ENCODE assay signal across 8 cellular contexts in genomic region chr19:46661020-46661731, GRCh38.
DNase-seq lines count a peak whose midpoint lies in the region; ATAC-seq lines count a peak whose summit lies in the region.

Gene DACT3 (minus strand): TSS chr19:46661182. CDS start chr19:46661064, 118 bp downstream.

- H3K9me3 Mint-ChIP-seq in dendritic cell treated with granulocyte-macrophage colony-stimulating factor and Interleukin-4, amounts not matched to agents 40 ng/mL and 50 ng/mL, for 4 days = no peaks in the 10 kb centered on the region

- H3K27ac ChIP-seq in BLaER1 = peak within 1 kb of the TSS; percentile 55; the same call in 1 of the 2 replicates

- no peaks in the 10 kb centered on the region for H3K9me3 ChIP-seq in BLaER1

- peak within 1 kb of the TSS; percentile 57 for H3K27ac Mint-ChIP-seq in dendritic cell treated with granulocyte-macrophage colony-stimulating factor and Interleukin-4, amounts not matched to agents 40 ng/mL and 50 ng/mL, for 4 days

- H4K20me1 ChIP-seq in BLaER1 = no peaks in the 10 kb centered on the region

- H3K36me3 Mint-ChIP-seq in dendritic cell treated with granulocyte-macrophage colony-stimulating factor and Interleukin-4, amounts not matched to agents 40 ng/mL and 50 ng/mL, for 4 days (ENCODE audit: low read depth) = no peaks in the 10 kb centered on the region

- intact Hi-C loops in dendritic cell treated with granulocyte-macrophage colony-stimulating factor and Interleukin-4, amounts not matched to agents 40 ng/mL and 50 ng/mL, for 4 days (cut with micrococcal nuclease) = loop anchor here (1.0 to 5.0 kb wide), 2 partner anchors 27 to 134 kb away; no protein-coding TSS in a partner anchor

- H3K36me3 ChIP-seq in BLaER1 = no peaks in the 10 kb centered on the region

- peaks cover 34% of the 10 kb centered on the region for H3K4me1 Mint-ChIP-seq in dendritic cell treated with granulocyte-macrophage colony-stimulating factor and Interleukin-4, amounts not matched to agents 40 ng/mL and 50 ng/mL, for 4 days (ENCODE audit: low read depth)

- peak within 1 kb of the TSS; percentile 99 for H3K4me2 ChIP-seq in BLaER1

- H3K9ac ChIP-seq in BLaER1 = peak within 1 kb of the TSS; percentile 70

- peak within 1 kb of the TSS; percentile 67 for H3K4me3 Mint-ChIP-seq in dendritic cell treated with granulocyte-macrophage colony-stimulating factor and Interleukin-4, amounts not matched to agents 40 ng/mL and 50 ng/mL, for 4 days

- no peaks in the 10 kb centered on the region for H3K27me3 ChIP-seq in BLaER1

- H3K27me3 Mint-ChIP-seq in dendritic cell treated with granulocyte-macrophage colony-stimulating factor and Interleukin-4, amounts not matched to agents 40 ng/mL and 50 ng/mL, for 4 days = peaks cover 56% of the 10 kb centered on the region

- peak; percentile 94 for ATAC-seq in GM19397 (IDR thresholded peaks at IDR 0.05; ENCODE audit: unreplicated experiment)
- peak; percentile 86 for ATAC-seq in HG03558 (IDR thresholded peaks at IDR 0.05; ENCODE audit: extremely low read depth, unreplicated experiment)

- DNase-seq in NCI-H748 (lab: John Stamatoyannopoulos, UW; ENCODE audit: unreplicated experiment) (peak; percentile 100), left kidney (ENCODE audit: low read depth, low spot score) (peak; percentile 100)
- DNase-seq in activated CD4-positive, alpha-beta T cell treated with anti-CD3 and anti-CD28 coated beads, Interleukin-2, amount 50 U/mL, for 4 hours = peak; percentile 100
- DNase-seq in stimulated activated CD4-positive, alpha-beta T cell treated with anti-CD3 and anti-CD28 coated beads, Interleukin-1b, Interleukin-23, amount 100 ng/mL, for 4 hours (ENCODE audit: low read depth in 2 of 2) = peak; percentile 100

- H3K4me3 ChIP-seq in BLaER1 = peak within 1 kb of the TSS; percentile 74

- peaks cover 28% of the 10 kb centered on the region for H3K4me1 ChIP-seq in BLaER1

Comparison
In these comparisons a context has a peak if more than half of its experiments do, and no peak if none do; other contexts are left out.
1. Peak in every context shown above with its lines: DNase-seq, ATAC-seq, H3K4me3 ChIP-seq and H3K27ac ChIP-seq.